In the genomic region with DNA sequence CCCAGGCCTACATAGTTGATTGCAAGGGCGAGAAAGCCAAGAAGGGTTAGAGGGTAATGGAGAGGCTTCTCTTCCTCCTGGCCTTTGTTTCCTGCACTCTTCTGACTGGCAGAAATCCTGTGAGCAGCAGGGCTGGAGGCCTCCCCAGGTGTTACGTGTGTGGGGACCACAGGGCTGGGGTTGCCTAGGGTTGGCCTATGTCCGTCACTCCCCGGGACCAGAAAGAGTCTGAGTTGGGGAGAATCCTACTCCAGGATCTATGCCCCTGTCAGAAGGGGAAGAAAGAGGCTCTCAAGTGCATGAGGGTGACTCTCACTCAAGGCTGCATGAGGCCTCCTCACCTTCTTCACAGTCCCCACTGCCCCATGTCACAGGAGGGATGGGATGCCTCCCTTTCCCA, we compare ENCODE assay signal across 1 cellular context.
TF ChIP-seq lines count a peak whose summit lies in the region.

No MANE protein-coding gene starts in this region.

TF ChIP-seq in H1, 55 proteins besides CTCF, POLR2A, EP300 and RAD21:
- TF ChIP-seq NRF1 (IDR thresholded peaks at IDR 0.05; ENCODE audit: low read depth, low read length) (no peak), PHF8 (conservative IDR thresholded peaks at IDR 0.05; ENCODE audit: low read depth, low read length) (no peak), CHD1 (IDR thresholded peaks at IDR 0.05; ENCODE audit: low read depth, low read length) (no peak), ZNF274 (IDR thresholded peaks at IDR 0.05; ENCODE audit: borderline replicate concordance, extremely low read depth, low read length) (no peak), HDAC2 (IDR thresholded peaks at IDR 0.05; ENCODE audit: borderline replicate concordance in 1 of 2, low read depth in 2 of 2, low read length in 2 of 2) (no peak), NANOG (IDR thresholded peaks at IDR 0.05; ENCODE audit: insufficient read depth, low read depth, low read length, poor library complexity, severe bottlenecking) (no peak), KDM5A (IDR thresholded peaks at IDR 0.05; ENCODE audit: low read length) (no peak), SRF (IDR thresholded peaks at IDR 0.05; ENCODE audit: low read depth, low read length) (no peak), BCL11A (IDR thresholded peaks at IDR 0.05; ENCODE audit: low read depth in 2 of 2, low read length in 2 of 2) (no peak), CHD2 (IDR thresholded peaks at IDR 0.05; ENCODE audit: low read length) (no peak), SAP30 (IDR thresholded peaks at IDR 0.05; ENCODE audit: insufficient read depth, insufficient replicate concordance, low read length) (no peak), SP2 (IDR thresholded peaks at IDR 0.05; ENCODE audit: low read length) (no peak), BRCA1 (IDR thresholded peaks at IDR 0.05; ENCODE audit: low read depth, low read length) (no peak), SIRT6 (IDR thresholded peaks at IDR 0.05; ENCODE audit: low read length) (no peak), RBBP5 (IDR thresholded peaks at IDR 0.05; ENCODE audit: borderline replicate concordance, low read depth, low read length) (no peak), RNF2 (IDR thresholded peaks at IDR 0.05; ENCODE audit: borderline replicate concordance, low read depth, low read length, missing control alignments, poor library complexity, severe bottlenecking) (no peak), KDM1A (IDR thresholded peaks at IDR 0.05; ENCODE audit: borderline replicate concordance, low read length) (no peak), POLR2AphosphoS5 (IDR thresholded peaks at IDR 0.05; ENCODE audit: low read depth, low read length) (no peak)
- TF ChIP-seq, protein P1, sequence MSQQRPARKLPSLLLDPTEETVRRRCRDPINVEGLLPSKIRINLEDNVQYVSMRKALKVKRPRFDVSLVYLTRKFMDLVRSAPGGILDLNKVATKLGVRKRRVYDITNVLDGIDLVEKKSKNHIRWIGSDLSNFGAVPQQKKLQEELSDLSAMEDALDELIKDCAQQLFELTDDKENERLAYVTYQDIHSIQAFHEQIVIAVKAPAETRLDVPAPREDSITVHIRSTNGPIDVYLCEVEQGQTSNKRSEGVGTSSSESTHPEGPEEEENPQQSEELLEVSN (IDR thresholded peaks at IDR 0.05), result no peak
